In genomic region chr9:132670359-132670815, GRCh38 we compare ENCODE assay signal across 8 cellular contexts. TPM values are rescaled to one million over a fixed set of nuclear protein-coding genes. Genes with fewer than 3 reads are reported as not detected.
A peak's percentile ranks its signal among the peaks of the same experiment; 100 is the strongest.
DNase-seq lines count a peak whose midpoint lies in the region; ATAC-seq, FAIRE-seq and TF ChIP-seq lines count a peak whose summit lies in the region.

GTF3C4 (plus strand) TSS chr9:132670464; CDS start chr9:132670599, 135 bp downstream.

- peaks cover 6% of the 10 kb centered on the region; the same call in 1 of the 2 replicates for H3K9me1 ChIP-seq in IMR-90 (ENCODE audit: insufficient read depth, low read length)

- H3K27ac Mint-ChIP-seq in activated naive CD4-positive, alpha-beta T cell treated with anti-CD3 and anti-CD28 coated beads, Interleukin-2, amount 50 U/mL, for 24 hours, result peak within 1 kb of the TSS; percentile 94

- TF ChIP-seq POLR2A in IMR-90 (IDR thresholded peaks at IDR 0.05; ENCODE audit: low read depth, low read length), result no peak; the same call in 1 of the 2 replicates

- H3K27ac ChIP-seq in IMR-90 (ENCODE audit: insufficient read depth, low read length), result peak within 1 kb of the TSS; percentile 95
- peak within 1 kb of the TSS; percentile 90 to 98 (median 95) for H3K27ac ChIP-seq in pancreas
- H3K27ac ChIP-seq in tibial artery, result peak within 1 kb of the TSS; percentile 95 to 96

- H3K23ac ChIP-seq in IMR-90 (ENCODE audit: low read depth, low read length), result peak within 1 kb of the TSS; percentile 93

- ATAC-seq in GM21529 (IDR thresholded peaks at IDR 0.05; ENCODE audit: unreplicated experiment) (peak; percentile 52), IMR-90 (ENCODE audit: low read depth) (peak; percentile 75), pancreas (peak; percentile 89 to 95 (median 91))

- H3K4me3 ChIP-seq in IMR-90 (ENCODE audit: insufficient read depth, low read depth, low read length) (peak within 1 kb of the TSS; percentile 72), pancreas (peak within 1 kb of the TSS; percentile 93 to 99 (median 98)), tibial artery (peak within 1 kb of the TSS; percentile 94 to 96)

- TF ChIP-seq CTCF in IMR-90 (conservative IDR thresholded peaks at IDR 0.05; ENCODE audit: low read depth, low read length) (no peak), pancreas (IDR thresholded peaks at IDR 0.05) (no peak), tibial artery (IDR thresholded peaks at IDR 0.05) (no peak)

- peak within 1 kb of the TSS; percentile 88 for H2BK5ac ChIP-seq in IMR-90 (ENCODE audit: low read depth, low read length, poor library complexity, severe bottlenecking)

- FAIRE-seq in pancreas (lab: Jason Lieb, UNC), result no peak

- H4K8ac ChIP-seq in IMR-90 (ENCODE audit: low read depth in 2 of 2, low read length in 2 of 2), result peak within 1 kb of the TSS; percentile 91 to 99

- peak within 1 kb of the TSS; percentile 98 for H4K91ac ChIP-seq in IMR-90 (ENCODE audit: insufficient read depth, low read depth, low read length)

- H3K56ac ChIP-seq in IMR-90 (ENCODE audit: extremely low read depth, insufficient read depth, low read length), result peak within 1 kb of the TSS; percentile 95

- peak within 1 kb of the TSS; percentile 68 for H2AK5ac ChIP-seq in IMR-90 (ENCODE audit: low read depth, low read length)

- peak within 1 kb of the TSS; percentile 97 for H3K4ac ChIP-seq in IMR-90 (ENCODE audit: low read depth, low read length)

- BruUV-seq in IMR-90 (replicated peaks; lab: Mats Ljungman, UMichigan), result no TSS peak

- H3K9me3 Mint-ChIP-seq in activated naive CD4-positive, alpha-beta T cell treated with anti-CD3 and anti-CD28 coated beads, Interleukin-2, amount 50 U/mL, for 24 hours, result no peaks in the 10 kb centered on the region

- H4K20me1 ChIP-seq in IMR-90 (ENCODE audit: insufficient read depth, low read length), result peaks cover 53% of the 10 kb centered on the region

- no peak within 1 kb of the TSS for H2BK20ac ChIP-seq in IMR-90 (ENCODE audit: low read depth, low read length)

- H3K9me3 ChIP-seq in IMR-90 (ENCODE audit: control insufficient read depth, insufficient read depth, low read length), result no peaks in the 10 kb centered on the region
- no peaks in the 10 kb centered on the region for H3K9me3 ChIP-seq in pancreas
- no peaks in the 10 kb centered on the region for H3K9me3 ChIP-seq in tibial artery

- peak within 1 kb of the TSS; percentile 79 for H3K4me2 ChIP-seq in IMR-90 (ENCODE audit: low read depth, low read length)

- peak within 1 kb of the TSS; percentile 88 for H4K5ac ChIP-seq in IMR-90 (ENCODE audit: low read depth, low read length)

- in situ Hi-C loops in IMR-90 (cut with MboI; ENCODE audit: low sequenced_read_pairs) (no loop called here), SK-MEL-5 (cut with HindIII; ENCODE audit: low pct_unique_long_range_greater_than_20kb, low sequenced_read_pairs) (no loop called here)

- H2BK120ac ChIP-seq in IMR-90 (ENCODE audit: low read depth, low read length), result peak within 1 kb of the TSS; percentile 96

- H2AK9ac ChIP-seq in IMR-90 (replicated peaks; ENCODE audit: low read depth, low read length, poor library complexity), result peak within 1 kb of the TSS; percentile 99

- intact Hi-C loops in IMR-90 (cut with micrococcal nuclease), result loop anchor here (2.0 to 10.0 kb wide), 2 partner anchors 94 to 130 kb away; no protein-coding TSS in a partner anchor
- intact Hi-C loops in head of caudate nucleus (cut with DNase I), result no loop called here
- intact Hi-C loops in pancreas (cut with DNase I), result loop anchor here in 1 of 3 donors (10.0 kb wide), 1 partner anchor 124 kb away; no protein-coding TSS in a partner anchor
- intact Hi-C loops in tibial artery (cut with DNase I; ENCODE audit: low total_unique reads), result loop anchor here (10.0 kb wide), 1 partner anchor 204 kb away; the partner anchor contains the start of genes AK8 and SPACA9

- H3K4me1 ChIP-seq in IMR-90 (ENCODE audit: control insufficient read depth, insufficient read depth, low read length) (peaks cover 2% of the 10 kb centered on the region; the same call in 1 of the 2 replicates), pancreas (peaks cover 7 to 28% (median 10%) of the 10 kb centered on the region in 3 donors), tibial artery (peaks cover 0 to 52% (median 23%) of the 10 kb centered on the region in 4 donors)

- H3K9ac ChIP-seq in IMR-90 (ENCODE audit: low read depth, low read length), result peak within 1 kb of the TSS; percentile 92

- CTCF ChIA-PET in IMR-90 (lab: Yijun Ruan, JAX), result interaction anchor here (0.7 kb wide), 1 partner anchor 37 kb away, joined by 3 read pairs; no protein-coding TSS in a partner anchor

- DNase-seq in DMS114 treated with DMSO at 0.1 percent for 48 hours (lab: John Stamatoyannopoulos, UW; ENCODE audit: unreplicated experiment) (peak; percentile 64), IMR-90 (peak; percentile 12), SK-MEL-5 (ENCODE audit: low read depth, low spot score) (peak; percentile 73), head of caudate nucleus (peak; percentile 62 to 93 (median 86)), pancreas (peak; percentile 76 to 96 (median 87)), tibial artery (peak; percentile 85 to 91)

- H3K27me3 Mint-ChIP-seq in activated naive CD4-positive, alpha-beta T cell treated with anti-CD3 and anti-CD28 coated beads, Interleukin-2, amount 50 U/mL, for 24 hours, result no peaks in the 10 kb centered on the region

- dilution Hi-C loops in IMR-90 (cut with HindIII; ENCODE audit: low sequenced_read_pairs, unreplicated experiment), result no loop called here

- H3K36me3 ChIP-seq in IMR-90 (ENCODE audit: control insufficient read depth, insufficient read depth, low read length), result no peaks in the 10 kb centered on the region
- H3K36me3 ChIP-seq in pancreas, result no peaks in the 10 kb centered on the region
- no peaks in the 10 kb centered on the region for H3K36me3 ChIP-seq in tibial artery

- TF ChIP-seq RAD21 in IMR-90 (IDR thresholded peaks at IDR 0.05; ENCODE audit: low read length), result no peak

- peak within 1 kb of the TSS; percentile 100 for H2AFZ ChIP-seq in IMR-90 (replicated peaks; ENCODE audit: low read length, poor library complexity)

- peak within 1 kb of the TSS; percentile 96; the same call in 2 of the 3 replicates for H2BK15ac ChIP-seq in IMR-90 (ENCODE audit: low read depth, low read length)

- H3K4me3 Mint-ChIP-seq in activated naive CD4-positive, alpha-beta T cell treated with anti-CD3 and anti-CD28 coated beads, Interleukin-2, amount 50 U/mL, for 24 hours, result peak within 1 kb of the TSS; percentile 95

- H3K27me3 ChIP-seq in IMR-90 (ENCODE audit: control insufficient read depth, insufficient read depth, low read length) (no peaks in the 10 kb centered on the region), pancreas (no peaks in the 10 kb centered on the region), tibial artery (no peaks in the 10 kb centered on the region)

- peaks cover 54% of the 10 kb centered on the region for H3K4me1 Mint-ChIP-seq in activated naive CD4-positive, alpha-beta T cell treated with anti-CD3 and anti-CD28 coated beads, Interleukin-2, amount 50 U/mL, for 24 hours

- 1% methylated on average over 28 of the region's 52 CpGs; no CpG with 5 or more reads in 1 of the 2 experiments for WGBS in IMR-90 (ENCODE audit: extremely low coverage in 2 of 2, insufficient read length in 1 of 2), 2 experiments
- WGBS in pancreas, 2 donors, result 0 to 1% methylated on average over 27 to 52 of the region's 52 CpGs

- peak within 1 kb of the TSS; percentile 97 for H3K14ac ChIP-seq in IMR-90 (replicated peaks; ENCODE audit: low read depth, low read length)

- H3K36me3 Mint-ChIP-seq in activated naive CD4-positive, alpha-beta T cell treated with anti-CD3 and anti-CD28 coated beads, Interleukin-2, amount 50 U/mL, for 24 hours, result peaks cover 5% of the 10 kb centered on the region

- POLR2A ChIA-PET in IMR-90 (lab: Charles Lee; ENCODE audit: unreplicated experiment), result interaction anchor here (0.6 kb wide), 1 partner anchor 19 kb away, joined by 3 read pairs; no protein-coding TSS in a partner anchor

- peak within 1 kb of the TSS; percentile 70 for H3K18ac ChIP-seq in IMR-90 (ENCODE audit: low read depth, low read length)

- peaks cover 12 to 66% of the 10 kb centered on the region in 2 experiments for H3K79me1 ChIP-seq in IMR-90 (ENCODE audit: low read depth in 1 of 2, low read length in 2 of 2)

TF ChIP-seq in IMR-90, 13 proteins besides CTCF, POLR2A, EP300 and RAD21:
- no peak for TF ChIP-seq FOS (IDR thresholded peaks at IDR 0.05; ENCODE audit: low read depth, low read length)
- TF ChIP-seq MAZ (IDR thresholded peaks at IDR 0.05; ENCODE audit: borderline replicate concordance, low read depth, low read length), result peak; percentile 76; the same call in 1 of the 2 replicates

RNA-seq across cellular contexts. Expression of gene GTF3C4, which starts in this region (rescaled TPM):
- total RNA-seq in IMR-90 (2012; rRNA removed) (16.5 and 18.1 TPM in 2 replicates), pancreas (1 to 10 TPM; 4.0 to 8.0 (median 6.1) TPM)
- polyA plus RNA-seq in IMR-90 (2012; rRNA removed) (3.8 and 4.7 TPM in 2 replicates), pancreas (1 to 10 TPM; 1.6 to 3.5 TPM)
- 1.5 and 1.7 TPM in 2 replicates for polyA plus RNA-seq in IMR-90 (2012; cell fraction: cytosol; rRNA removed)
- polyA plus RNA-seq in IMR-90 (2012; cell fraction: nucleus; rRNA removed; ENCODE audit: low replicate concordance), result 0.98 and 3.3 TPM in 2 replicates
- 19.0 and 20.1 TPM in 2 replicates for total RNA-seq in SK-MEL-5 (2014; rRNA removed; shearing (Covaris generic))
- 11.5 and 15.4 TPM in 2 replicates for polyA plus RNA-seq in SK-MEL-5 (2015; cell fraction: cytosol; rRNA removed)
- polyA plus RNA-seq in SK-MEL-5 (2015; cell fraction: nucleus; rRNA removed), result 8.1 and 8.3 TPM in 2 replicates

Comparison
In these comparisons a context has a peak if more than half of its experiments do, and no peak if none do; other contexts are left out.
1. Peak in every context shown above with its lines: DNase-seq, ATAC-seq, H3K4me3 ChIP-seq and H3K27ac ChIP-seq.
2. DNase-seq: peak in every context shown above with its lines; median percentile 88 in tibial artery; 87 in pancreas; 86 in head of caudate nucleus; 73 in SK-MEL-5; 64 in DMS114 treated with DMSO at 0.1 percent for 48 hours; 12 in IMR-90.